1 cellular context compared by ENCODE assay signal in the genomic region with DNA sequence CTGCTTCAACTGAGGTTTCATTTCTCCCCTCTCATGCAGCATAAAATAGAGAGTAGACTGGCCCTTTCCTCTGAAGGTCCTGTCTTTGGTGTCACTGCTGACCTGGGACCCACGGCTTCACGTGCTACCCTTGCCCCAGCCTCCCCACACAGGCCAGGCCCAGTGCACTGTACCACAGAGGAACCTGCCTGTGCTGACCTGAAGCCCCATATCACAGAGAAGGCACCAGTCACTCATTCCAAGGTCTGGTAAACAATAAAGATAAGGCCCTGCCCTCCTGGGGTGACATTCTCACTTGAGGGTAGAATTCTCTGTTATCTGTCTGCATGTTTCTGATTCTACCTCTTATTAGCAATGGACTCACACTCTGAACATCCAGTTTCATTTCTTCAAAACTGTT.
TF ChIP-seq lines count a peak whose summit lies in the region.

No MANE protein-coding gene starts in this region.

TF ChIP-seq in SK-N-SH, 30 proteins besides CTCF, POLR2A, EP300 and RAD21 (continued from another document):
- TF ChIP-seq, protein P1, sequence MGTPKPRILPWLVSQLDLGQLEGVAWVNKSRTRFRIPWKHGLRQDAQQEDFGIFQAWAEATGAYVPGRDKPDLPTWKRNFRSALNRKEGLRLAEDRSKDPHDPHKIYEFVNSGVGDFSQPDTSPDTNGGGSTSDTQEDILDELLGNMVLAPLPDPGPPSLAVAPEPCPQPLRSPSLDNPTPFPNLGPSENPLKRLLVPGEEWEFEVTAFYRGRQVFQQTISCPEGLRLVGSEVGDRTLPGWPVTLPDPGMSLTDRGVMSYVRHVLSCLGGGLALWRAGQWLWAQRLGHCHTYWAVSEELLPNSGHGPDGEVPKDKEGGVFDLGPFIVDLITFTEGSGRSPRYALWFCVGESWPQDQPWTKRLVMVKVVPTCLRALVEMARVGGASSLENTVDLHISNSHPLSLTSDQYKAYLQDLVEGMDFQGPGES (IDR thresholded peaks at IDR 0.05; ENCODE audit: low read depth, low read length), result no peak
- no peak for TF ChIP-seq SIN3A (IDR thresholded peaks at IDR 0.05; ENCODE audit: borderline replicate concordance, low read depth, low read length)
- TF ChIP-seq RCOR1 (IDR thresholded peaks at IDR 0.05; ENCODE audit: low read length), result no peak
- no peak for TF ChIP-seq MXI1 (IDR thresholded peaks at IDR 0.05; ENCODE audit: low read depth, low read length)
- no peak for TF ChIP-seq JUND (IDR thresholded peaks at IDR 0.05)
